Comparison of ENCODE assay signal across 28 cellular contexts in genomic region chr10:19848226-19848950, GRCh38. TPM values are rescaled to one million over a fixed set of nuclear protein-coding genes. Genes with fewer than 3 reads are reported as not detected.
"Had no signal": no experiment of that assay in that cellular context is flagged by ENCODE, and none has a peak within 500 bp of the region (broad histone marks: within the 10 kb centered on the region; RNA-seq: fewer than 3 reads in every experiment).

No MANE protein-coding gene starts in this region.

- H3K4me3 Mint-ChIP-seq: activated naive CD8-positive, alpha-beta T cell; activated T-cell treated with anti-CD3 and anti-CD28 coated beads, Interleukin-2, amount 50 U/mL, for 72 hours; dendritic cell treated with granulocyte-macrophage colony-stimulating factor and Interleukin-4, amounts not matched to agents 40 ng/mL and 50 ng/mL, for 4 days; endodermal cell; memory B cell; naive B cell; T-cell had no signal

- H3K4me1 Mint-ChIP-seq: memory B cell, naive B cell, T-cell had no signal

- H3K9me3 Mint-ChIP-seq: activated T-cell treated with anti-CD3 and anti-CD28 coated beads, Interleukin-2, amount 50 U/mL, for 72 hours; endodermal cell had no signal

- H3K4me3 ChIP-seq: adrenal gland, ascending aorta, heart left ventricle, pancreas, prostate gland, sigmoid colon, suprapubic skin, tibial nerve had no signal

- H3K27ac ChIP-seq: adrenal gland, ascending aorta, heart left ventricle, pancreas, prostate gland, sigmoid colon, suprapubic skin, tibial nerve had no signal

- H3K36me3 ChIP-seq: adrenal gland, ascending aorta, heart left ventricle, pancreas, prostate gland, sigmoid colon, suprapubic skin, tibial nerve had no signal

- DNase-seq: activated CD4-positive, alpha-beta T cell treated with anti-CD3 and anti-CD28 coated beads for 4 hours; activated CD4-positive, alpha-beta T cell treated with anti-CD3 and anti-CD28 coated beads, Interleukin-2, amount 50 U/mL, for 4 hours; activated effector memory CD4-positive, alpha-beta T cell treated with Interleukin-2 at 50 U/mL for 16 hours; activated naive CD4-positive, alpha-beta T cell treated with Interleukin-2 at 50 U/mL for 16 hours; activated T-cell treated with anti-CD3 and anti-CD28 coated beads for 4 hours; activated T-cell treated with anti-CD3 and anti-CD28 coated beads, Interleukin-2, amount 50 U/mL, for 72 hours; adrenal gland; central memory CD4-positive, alpha-beta T cell; endodermal cell; foreskin keratinocyte; heart left ventricle; hypothalamus; naive B cell; pancreas; sigmoid colon; stimulated activated CD4-positive, alpha-beta T cell treated with anti-CD3 and anti-CD28 coated beads, Interleukin-15, amount 100 ng/mL, for 24 hours; stimulated activated CD4-positive, alpha-beta T cell treated with anti-CD3 and anti-CD28 coated beads, Interleukin-2, amount 100 ng/mL, for 24 hours; stimulated activated naive CD4-positive, alpha-beta T cell; T-cell had no signal

- H3K36me3 Mint-ChIP-seq: activated naive CD8-positive, alpha-beta T cell; memory B cell; naive B cell; T-cell had no signal

- H3K4me1 ChIP-seq: foreskin keratinocyte, pancreas, prostate gland had no signal

- H3K27ac Mint-ChIP-seq: activated naive CD8-positive, alpha-beta T cell; activated T-cell treated with anti-CD3 and anti-CD28 coated beads, Interleukin-2, amount 50 U/mL, for 72 hours; dendritic cell treated with granulocyte-macrophage colony-stimulating factor and Interleukin-4, amounts not matched to agents 40 ng/mL and 50 ng/mL, for 4 days; endodermal cell; memory B cell; naive B cell; T-cell had no signal

- H3K27me3 ChIP-seq: adrenal gland, ascending aorta, foreskin keratinocyte, heart left ventricle, pancreas, sigmoid colon, suprapubic skin, tibial nerve had no signal

- ATAC-seq: activated T-cell treated with anti-CD3 and anti-CD28 coated beads, Interleukin-2, amount 50 U/mL, for 72 hours; esophagus mucosa; heart left ventricle; pancreas; T-cell had no signal

- H3K9me3 ChIP-seq: adrenal gland, ascending aorta, heart left ventricle, pancreas, prostate gland, sigmoid colon, suprapubic skin, tibial nerve had no signal

- H3K27me3 Mint-ChIP-seq: activated naive CD8-positive, alpha-beta T cell; dendritic cell treated with granulocyte-macrophage colony-stimulating factor and Interleukin-4, amounts not matched to agents 40 ng/mL and 50 ng/mL, for 4 days; memory B cell; naive B cell; T-cell had no signal

RNA-seq across cellular contexts. Expression of gene PLXDC2, which starts 32.2 kb away (rescaled TPM):
- total RNA-seq: T-helper 2 cell treated with Interferon-gamma antibody and Interleukin-4, amounts not matched to agents 100 ng/mL and 5 ng/mL, for 36 hours had no signal
